In genomic region chr1:181562395-181562794, GRCh38 we compare ENCODE assay signal across 27 cellular contexts.
"Had no signal": no experiment of that assay in that cellular context is flagged by ENCODE, and none has a peak within 500 bp of the region (broad histone marks: within the 10 kb centered on the region; RNA-seq: fewer than 3 reads in every experiment).

No MANE protein-coding gene starts in this region.

- H3K36me3 ChIP-seq: ascending aorta had no signal

- ATAC-seq: activated naive CD4-positive, alpha-beta T cell treated with anti-CD3 and anti-CD28 coated beads, Interleukin-2, amount 50 U/mL, for 72 hours; activated naive CD8-positive, alpha-beta T cell treated with anti-CD3 and anti-CD28 coated beads, Interleukin-2, amount 50 U/mL, for 24 hours; activated T-cell treated with anti-CD3 and anti-CD28 coated beads, Interleukin-2, amount 50 U/mL, for 4 hours; body of pancreas; PC-3; T-cell had no signal

- H3K27me3 ChIP-seq: ascending aorta, body of pancreas had no signal

- H3K27ac ChIP-seq: ascending aorta, body of pancreas, SK-N-MC had no signal

- H3K4me1 ChIP-seq: ascending aorta, body of pancreas had no signal

- DNase-seq: activated B cell treated with CpG ODN at 0.5 μM for 24 hours; activated CD4-positive, alpha-beta memory T cell treated with anti-CD3 and anti-CD28 coated beads for 36 hours; activated CD4-positive, alpha-beta T cell treated with anti-CD3 and anti-CD28 coated beads for 1 hour; activated CD4-positive, alpha-beta T cell treated with anti-CD3 and anti-CD28 coated beads, Interleukin-2, amount 10 ng/mL, durations not matched to agents 24 days and 14 days; activated CD8-positive, alpha-beta memory T cell treated with anti-CD3 and anti-CD28 coated beads for 24 hours; activated effector memory CD4-positive, alpha-beta T cell treated with anti-CD3 and anti-CD28 coated beads, Interleukin-2, amount 50 U/mL, for 16 hours; activated naive CD4-positive, alpha-beta T cell treated with Interleukin-2 at 50 U/mL for 16 hours; activated naive CD8-positive, alpha-beta T cell treated with anti-CD3 and anti-CD28 coated beads, Interleukin-2, amount 50 U/mL, for 24 hours; activated T-cell treated with anti-CD3 and anti-CD28 coated beads, Interleukin-2, amount 50 U/mL, for 4 hours; amniotic stem cell; body of pancreas; cortex of kidney; MV-4-11; NCI-H1105; NCI-H1436; NCI-H1694 treated with DMSO at 0.1 percent for 48 hours; NCI-H2029 treated with DMSO at 0.1 percent for 48 hours; NCI-H510A treated with DMSO at 0.1 percent for 48 hours; NCI-H69; PC-3; SIG-M5; T-cell; T-helper 2 cell; T1000 had no signal

- H3K9me3 ChIP-seq: ascending aorta, body of pancreas had no signal

- H3K4me3 ChIP-seq: ascending aorta, body of pancreas, SK-N-MC had no signal
